ENCODE assay signal across 1 cellular context in the genomic region with DNA sequence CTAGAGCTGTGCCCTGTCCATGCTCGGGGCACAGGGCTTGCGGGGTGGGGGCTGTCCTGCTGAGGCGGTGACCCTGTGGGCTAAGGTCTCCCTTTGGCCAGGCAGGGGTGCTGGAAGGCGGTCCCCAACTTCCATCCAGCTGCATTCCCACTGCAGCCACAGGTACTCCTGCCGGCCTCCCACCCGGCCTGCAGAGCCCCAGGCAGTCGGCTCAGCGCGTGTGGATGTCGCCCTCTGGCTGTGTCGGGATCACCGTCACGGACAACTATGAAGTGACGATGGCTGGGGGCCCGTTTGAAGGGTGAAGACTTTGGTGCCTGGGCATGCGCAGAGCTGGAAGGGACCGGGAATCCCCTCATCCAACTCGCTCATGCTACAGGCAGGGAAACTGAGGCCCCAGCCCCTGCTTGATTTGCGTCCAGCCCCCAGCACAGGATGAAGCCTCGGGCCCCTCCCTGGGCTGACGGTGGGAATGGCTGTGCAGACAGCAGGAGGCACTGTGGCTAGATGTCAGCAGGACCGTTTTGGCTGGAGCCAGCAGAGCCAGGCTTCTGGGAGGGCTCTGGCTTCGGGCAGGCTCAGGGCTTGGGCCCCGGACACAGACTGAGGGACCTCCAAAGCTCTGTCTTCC.
TF ChIP-seq lines count a peak whose summit lies in the region.

No MANE protein-coding gene starts in this region.

TF ChIP-seq in IMR-90, 13 proteins besides CTCF, POLR2A, EP300 and RAD21:
- TF ChIP-seq RFX5 (IDR thresholded peaks at IDR 0.05; ENCODE audit: low read depth, low read length) = no peak
- no peak for TF ChIP-seq SMC3 (IDR thresholded peaks at IDR 0.05; ENCODE audit: low read depth, low read length)
- no peak for TF ChIP-seq MAFK (IDR thresholded peaks at IDR 0.05; ENCODE audit: low read depth, low read length)
- no peak for TF ChIP-seq CEBPB (IDR thresholded peaks at IDR 0.05; ENCODE audit: low read depth, low read length)
- no peak for TF ChIP-seq MAZ (IDR thresholded peaks at IDR 0.05; ENCODE audit: borderline replicate concordance, low read depth, low read length)
- TF ChIP-seq BHLHE40 (IDR thresholded peaks at IDR 0.05; ENCODE audit: low read depth, low read length) = no peak
- no peak for TF ChIP-seq RCOR1 (IDR thresholded peaks at IDR 0.05; ENCODE audit: insufficient replicate concordance, low read length)
- TF ChIP-seq, protein P1, sequence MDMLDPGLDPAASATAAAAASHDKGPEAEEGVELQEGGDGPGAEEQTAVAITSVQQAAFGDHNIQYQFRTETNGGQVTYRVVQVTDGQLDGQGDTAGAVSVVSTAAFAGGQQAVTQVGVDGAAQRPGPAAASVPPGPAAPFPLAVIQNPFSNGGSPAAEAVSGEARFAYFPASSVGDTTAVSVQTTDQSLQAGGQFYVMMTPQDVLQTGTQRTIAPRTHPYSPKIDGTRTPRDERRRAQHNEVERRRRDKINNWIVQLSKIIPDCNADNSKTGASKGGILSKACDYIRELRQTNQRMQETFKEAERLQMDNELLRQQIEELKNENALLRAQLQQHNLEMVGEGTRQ (IDR thresholded peaks at IDR 0.05; ENCODE audit: low read depth, low read length) = no peak
- no peak for TF ChIP-seq MXI1 (IDR thresholded peaks at IDR 0.05; ENCODE audit: borderline replicate concordance, low read depth, low read length)
- no peak for TF ChIP-seq FOS (IDR thresholded peaks at IDR 0.05; ENCODE audit: low read depth, low read length)
- TF ChIP-seq CHD1 (IDR thresholded peaks at IDR 0.05; ENCODE audit: low read depth, low read length) = no peak
- no peak for TF ChIP-seq NFE2L2 (IDR thresholded peaks at IDR 0.05; ENCODE audit: low read depth, low read length)
- TF ChIP-seq, protein P2, sequence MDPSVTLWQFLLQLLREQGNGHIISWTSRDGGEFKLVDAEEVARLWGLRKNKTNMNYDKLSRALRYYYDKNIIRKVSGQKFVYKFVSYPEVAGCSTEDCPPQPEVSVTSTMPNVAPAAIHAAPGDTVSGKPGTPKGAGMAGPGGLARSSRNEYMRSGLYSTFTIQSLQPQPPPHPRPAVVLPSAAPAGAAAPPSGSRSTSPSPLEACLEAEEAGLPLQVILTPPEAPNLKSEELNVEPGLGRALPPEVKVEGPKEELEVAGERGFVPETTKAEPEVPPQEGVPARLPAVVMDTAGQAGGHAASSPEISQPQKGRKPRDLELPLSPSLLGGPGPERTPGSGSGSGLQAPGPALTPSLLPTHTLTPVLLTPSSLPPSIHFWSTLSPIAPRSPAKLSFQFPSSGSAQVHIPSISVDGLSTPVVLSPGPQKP (IDR thresholded peaks at IDR 0.05; ENCODE audit: borderline replicate concordance, low read depth, low read length) = no peak
TF ChIP-seq in IMR-90: peak in this region for 0.
